8 cellular contexts compared by ENCODE assay signal in the genomic region with DNA sequence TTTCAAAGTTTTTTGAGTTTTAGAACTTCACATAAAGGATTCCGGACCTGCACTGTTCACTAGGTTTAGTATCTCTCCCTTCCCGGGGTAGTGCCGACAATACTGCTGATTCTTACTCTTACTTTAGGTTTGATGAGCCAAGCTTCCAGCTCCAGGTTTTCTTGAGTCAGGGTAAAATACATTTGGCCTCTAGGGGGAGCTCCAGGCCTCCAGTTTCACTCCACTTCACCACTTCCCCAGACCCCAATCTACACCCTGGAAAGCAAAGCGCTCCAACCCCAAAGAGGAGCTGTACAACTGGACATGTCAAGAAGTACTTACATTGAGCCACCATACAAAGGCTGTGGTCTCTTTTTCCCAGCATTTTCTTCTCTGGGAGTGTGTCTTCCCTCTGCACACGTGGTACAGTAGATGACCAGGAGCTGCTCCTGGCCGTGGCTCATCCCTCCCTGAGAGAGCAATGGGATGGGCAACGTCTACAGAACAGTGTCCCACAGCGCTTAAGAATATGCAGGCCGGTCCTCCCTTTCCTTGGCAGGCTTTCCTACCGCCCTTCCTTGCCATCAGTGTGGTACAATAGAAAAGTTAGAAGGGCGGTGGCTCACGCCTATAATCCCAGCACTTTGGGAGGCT.
DNase-seq lines count a peak whose midpoint lies in the region; ATAC-seq and TF ChIP-seq lines count a peak whose summit lies in the region.

No MANE protein-coding gene starts in this region.

- TF ChIP-seq CTCF in fibroblast of lung (conservative IDR thresholded peaks at IDR 0.05 in 1 of 2, IDR thresholded peaks at IDR 0.05 in 1 of 2; ENCODE audit: low read depth in 1 of 2, low read length in 2 of 2) (peak; percentile 68 to 76), thoracic aorta (IDR thresholded peaks at IDR 0.05) (peak; percentile 57)

- H3K9me3 ChIP-seq in fibroblast of lung (ENCODE audit: control insufficient read depth, insufficient read depth, low read depth, low read length) (no peaks in the 10 kb centered on the region), thoracic aorta (no peaks in the 10 kb centered on the region)

- no peak overlapping the region for H3K4me3 ChIP-seq in fibroblast of lung (replicated peaks in 1 of 4; ENCODE audit: control extremely low read depth in 1 of 4, insufficient read depth in 1 of 4, low read depth in 3 of 4, low read length in 4 of 4)
- H3K4me3 ChIP-seq in thoracic aorta = no peak overlapping the region

- ATAC-seq in thoracic aorta (ENCODE audit: insufficient number of reproducible peaks, low FRiP score, low read depth) = peak; percentile 72
- ATAC-seq in HG03159 (IDR thresholded peaks at IDR 0.05; ENCODE audit: unreplicated experiment) = no peak

- no peaks in the 10 kb centered on the region for H3K79me2 ChIP-seq in fibroblast of lung (ENCODE audit: control insufficient read depth, insufficient read depth, low read length)

- no peak overlapping the region for H2AFZ ChIP-seq in fibroblast of lung (ENCODE audit: low read length)

- no peak overlapping the region for H3K4me2 ChIP-seq in fibroblast of lung (ENCODE audit: extremely low read depth, insufficient read depth, low read length)

- no peak overlapping the region for H3K9ac ChIP-seq in fibroblast of lung (ENCODE audit: insufficient read depth, low read length)

- DNase-seq in GM03348 (ENCODE audit: low spot score) (peak; percentile 74), HT-29 (ENCODE audit: low spot score) (peak; percentile 95), OCI-M2 (lab: John Stamatoyannopoulos, UW; ENCODE audit: unreplicated experiment) (peak; percentile 63), fibroblast of lung (ENCODE audit: low read depth in 2 of 2) (peak; percentile 65 to 82), nucleus accumbens (lab: John Stamatoyannopoulos, UW) (peak in 30 of 56 donors; percentile 0 to 53 (median 5)), thoracic aorta (ENCODE audit: low spot score) (peak; percentile 8)
- peak; percentile 82 for DNase-seq in activated CD8-positive, alpha-beta memory T cell treated with anti-CD3 and anti-CD28 coated beads, Interleukin-2, amount 50 U/mL, for 48 hours

- H3K27ac ChIP-seq in fibroblast of lung (ENCODE audit: insufficient read depth, low read length) (no peak overlapping the region), thoracic aorta (no peak overlapping the region)

- H3K4me1 ChIP-seq in fibroblast of lung (ENCODE audit: control insufficient read depth, extremely low read depth, insufficient read depth, low read length) = no peaks in the 10 kb centered on the region
- H3K4me1 ChIP-seq in thoracic aorta (ENCODE audit: control insufficient read depth in 1 of 2, low read depth in 2 of 2) = no peaks in the 10 kb centered on the region

- no peaks in the 10 kb centered on the region for H3K27me3 ChIP-seq in fibroblast of lung (ENCODE audit: control insufficient read depth, insufficient read depth, low read length)
- no peaks in the 10 kb centered on the region for H3K27me3 ChIP-seq in thoracic aorta (replicated peaks; ENCODE audit: insufficient read depth)

- no peaks in the 10 kb centered on the region for H3K36me3 ChIP-seq in fibroblast of lung (ENCODE audit: control insufficient read depth, insufficient read depth, low read length)
- no peaks in the 10 kb centered on the region for H3K36me3 ChIP-seq in thoracic aorta

- no peaks in the 10 kb centered on the region for H4K20me1 ChIP-seq in fibroblast of lung (ENCODE audit: control insufficient read depth, extremely low read depth, insufficient read depth, low read length)

Comparison
In these comparisons a context has a peak if more than half of its experiments do, and no peak if none do; other contexts are left out.
1. DNase-seq: peak in every context shown above with its lines; median percentile 95 in HT-29; 82 in activated CD8-positive, alpha-beta memory T cell treated with anti-CD3 and anti-CD28 coated beads, Interleukin-2, amount 50 U/mL, for 48 hours; 74 in GM03348; 74 in fibroblast of lung; 63 in OCI-M2; 8 in thoracic aorta; 5 in nucleus accumbens.